Comparison of ENCODE assay signal across 1 cellular context in genomic region chr4:94407846-94408245, GRCh38.
TF ChIP-seq lines count a peak whose summit lies in the region.

No MANE protein-coding gene starts in this region.

TF ChIP-seq in K562, 482 proteins besides CTCF, POLR2A, EP300 and RAD21:
- TF ChIP-seq ZZZ3 (IDR thresholded peaks at IDR 0.05) (no peak), RFX1 (IDR thresholded peaks at IDR 0.05) (no peak), ZNF449 (CRISPR knock-in tag; IDR thresholded peaks at IDR 0.05) (no peak), PRMT5 (CRISPR knock-in tag; IDR thresholded peaks at IDR 0.05) (no peak), HBP1 (CRISPR knock-in tag; IDR thresholded peaks at IDR 0.05) (no peak), HMBOX1 (IDR thresholded peaks at IDR 0.05) (no peak), EWSR1 (IDR thresholded peaks at IDR 0.05; ENCODE audit: borderline replicate concordance, low read depth, partially characterized antibody) (no peak), TRIM25 (IDR thresholded peaks at IDR 0.05; ENCODE audit: borderline replicate concordance) (no peak), MECOM (CRISPR knock-in tag; IDR thresholded peaks at IDR 0.05) (no peak), MXD1 (CRISPR knock-in tag; IDR thresholded peaks at IDR 0.05; ENCODE audit: borderline replicate concordance, poor library complexity, severe bottlenecking) (no peak), U2AF2 (optimal IDR thresholded peaks at IDR 0.05; ENCODE audit: low read depth, low read length) (no peak), NR2C2 (CRISPR knock-in tag; IDR thresholded peaks at IDR 0.05) (no peak), NR2C2 (tag; IDR thresholded peaks at IDR 0.05) (no peak), ZNF431 (CRISPR knock-in tag; IDR thresholded peaks at IDR 0.05) (no peak), SMARCE1 (IDR thresholded peaks at IDR 0.05) (no peak), YBX1 (IDR thresholded peaks at IDR 0.05) (no peak)
